17 cellular contexts compared by ENCODE assay signal in the genomic region with DNA sequence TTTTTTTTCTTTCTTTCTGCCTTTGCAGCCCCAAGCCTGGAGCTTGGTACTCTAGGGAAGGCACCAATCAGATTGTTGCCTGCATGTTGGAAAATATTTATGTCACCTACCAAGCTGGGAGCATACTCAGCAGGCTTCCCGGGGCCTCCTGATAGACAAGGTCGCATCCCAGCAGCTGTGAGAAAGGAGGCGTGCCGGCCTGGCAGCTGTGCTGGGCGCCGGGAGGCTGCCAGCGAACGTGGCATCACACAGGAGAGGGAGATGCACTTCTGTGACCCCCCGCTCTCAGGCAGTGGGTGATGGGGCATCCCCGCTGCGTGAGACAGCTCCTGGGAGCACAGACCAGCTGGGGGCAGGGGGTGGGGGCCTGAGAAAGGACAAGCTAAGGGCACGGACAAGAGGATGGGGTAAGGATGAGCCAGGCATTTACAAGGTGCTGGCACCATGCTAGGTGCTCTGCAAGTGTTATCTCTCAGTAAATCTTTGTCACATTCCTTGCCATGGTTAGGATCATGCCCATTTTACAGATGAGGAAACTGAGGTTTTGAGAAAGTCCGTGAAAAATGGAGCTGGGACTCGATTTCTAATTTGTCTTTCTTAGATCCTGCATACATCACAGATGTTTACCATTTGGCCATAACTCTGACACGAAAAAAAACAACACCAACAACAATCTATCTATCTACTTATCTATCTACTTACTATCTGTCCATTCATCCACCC.
A peak's percentile ranks its signal among the peaks of the same experiment; 100 is the strongest.
DNase-seq lines count a peak whose midpoint lies in the region; ATAC-seq lines count a peak whose summit lies in the region.
"Had no signal": no experiment of that assay in that cellular context is flagged by ENCODE, and none has a peak within 500 bp of the region (broad histone marks: within the 10 kb centered on the region; RNA-seq: fewer than 3 reads in every experiment).

No MANE protein-coding gene starts in this region.

- no peaks in the 10 kb centered on the region for H3K79me2 ChIP-seq in mesendoderm (ENCODE audit: control insufficient read depth, insufficient read depth, low read length)

- no peak overlapping the region for H2AFZ ChIP-seq in mesenchymal stem cell (ENCODE audit: low read depth, low read length)

- peak overlapping the region; percentile 48 for H4K91ac ChIP-seq in mesenchymal stem cell (ENCODE audit: low read length)

- H3K14ac ChIP-seq in mesenchymal stem cell (ENCODE audit: low read length in 2 of 2) = no peak overlapping the region

- no peak overlapping the region for H3K4me3 ChIP-seq in mesenchymal stem cell (ENCODE audit: insufficient read depth in 1 of 2, low read depth in 1 of 2, low read length in 2 of 2)
- H3K4me3 ChIP-seq in mesendoderm (ENCODE audit: low read length) = no peak overlapping the region
- H3K4me3 ChIP-seq: HAP-1, SK-N-MC had no signal

- no peak for ATAC-seq in GM18498 (IDR thresholded peaks at IDR 0.05; ENCODE audit: unreplicated experiment)
- ATAC-seq in HG02763 (IDR thresholded peaks at IDR 0.05; ENCODE audit: unreplicated experiment) = no peak
- ATAC-seq: HepG2 had no signal

- WGBS in mesenchymal stem cell = 83% methylated on average over 15 of the region's 15 CpGs
- WGBS in mesendoderm (ENCODE audit: extremely low coverage, insufficient coverage, low lambda C conversion rate) = 100% methylated on average over 1 of the region's 15 CpGs

- H2BK15ac ChIP-seq in mesenchymal stem cell (ENCODE audit: low read depth, poor library complexity, severe bottlenecking) (peak overlapping the region; percentile 3), mesendoderm (replicated peaks; ENCODE audit: low read depth) (no peak overlapping the region)

- no peak overlapping the region for H3K4me2 ChIP-seq in mesenchymal stem cell (ENCODE audit: low read length, poor library complexity, severe bottlenecking)
- no peak overlapping the region for H3K4me2 ChIP-seq in mesendoderm (ENCODE audit: low read length)
- H3K4me2 ChIP-seq: KMS-11 had no signal

- peak overlapping the region; percentile 50 for H3K27ac ChIP-seq in angular gyrus (ENCODE audit: low read depth, low read length)
- H3K27ac ChIP-seq in mesenchymal stem cell (ENCODE audit: low read length, poor library complexity, severe bottlenecking) = no peak overlapping the region
- peak overlapping the region; percentile 48 for H3K27ac ChIP-seq in temporal lobe (ENCODE audit: low read depth, low read length)
- H3K27ac ChIP-seq in mesendoderm (ENCODE audit: low read depth, low read length) = no peak overlapping the region
- H3K27ac ChIP-seq: KMS-11, SK-N-MC had no signal

- H3K9me3 ChIP-seq in mesenchymal stem cell (ENCODE audit: control insufficient read depth, low read length) = peaks cover 16% of the 10 kb centered on the region
- H3K9me3 ChIP-seq: HAP-1 had no signal

- H4K5ac ChIP-seq in mesendoderm (ENCODE audit: low read length) = no peak overlapping the region

- no peaks in the 10 kb centered on the region for H3K79me1 ChIP-seq in mesenchymal stem cell (replicated peaks; ENCODE audit: low read length, poor library complexity, severe bottlenecking)
- no peaks in the 10 kb centered on the region for H3K79me1 ChIP-seq in mesendoderm (ENCODE audit: low read length)

- H2BK5ac ChIP-seq in mesenchymal stem cell (ENCODE audit: low read depth, low read length, poor library complexity, severe bottlenecking) (no peak overlapping the region), mesendoderm (ENCODE audit: low read length) (no peak overlapping the region)

- H3K4me1 ChIP-seq in mesenchymal stem cell (ENCODE audit: control insufficient read depth, insufficient read depth, low read depth, low read length) = peaks cover 4% of the 10 kb centered on the region
- no peaks in the 10 kb centered on the region for H3K4me1 ChIP-seq in mesendoderm (ENCODE audit: control insufficient read depth, low read depth, low read length)
- H3K4me1 ChIP-seq: HAP-1 had no signal

- H3K4ac ChIP-seq in mesenchymal stem cell (ENCODE audit: low read depth in 1 of 2, low read length in 2 of 2) = no peak overlapping the region
- H3K4ac ChIP-seq in mesendoderm (ENCODE audit: low read depth, low read length) = no peak overlapping the region

- H3K36me3 ChIP-seq in mesenchymal stem cell (ENCODE audit: control insufficient read depth in 1 of 2, insufficient read depth in 2 of 2, low read depth in 1 of 2, low read length in 2 of 2) = no peaks in the 10 kb centered on the region
- no peaks in the 10 kb centered on the region for H3K36me3 ChIP-seq in mesendoderm (ENCODE audit: control insufficient read depth, insufficient read depth, low read length)
- H3K36me3 ChIP-seq: HAP-1 had no signal

- H2BK12ac ChIP-seq in mesenchymal stem cell (ENCODE audit: low read length in 2 of 2) = no peak overlapping the region

- H3K27me3 ChIP-seq in mesenchymal stem cell (ENCODE audit: control insufficient read depth in 1 of 2, insufficient read depth in 1 of 2, low read length in 2 of 2) (peaks cover 21 to 82% of the 10 kb centered on the region in 2 experiments), mesendoderm (ENCODE audit: insufficient read depth, low read length, poor library complexity) (no peaks in the 10 kb centered on the region)

- H3K23ac ChIP-seq in mesenchymal stem cell (ENCODE audit: low read length in 2 of 2) = no peak overlapping the region
- H3K23ac ChIP-seq in mesendoderm (ENCODE audit: low read length) = no peak overlapping the region

- H4K8ac ChIP-seq in mesenchymal stem cell (ENCODE audit: low read length) (no peak overlapping the region), mesendoderm (ENCODE audit: low read depth, low read length) (no peak overlapping the region)

- no peak overlapping the region for H3K56ac ChIP-seq in mesendoderm (ENCODE audit: low read length)

- H2BK120ac ChIP-seq in mesenchymal stem cell (ENCODE audit: low read depth, low read length) = no peak overlapping the region
- no peak overlapping the region for H2BK120ac ChIP-seq in mesendoderm (ENCODE audit: low read depth, low read length)

- H3K9ac ChIP-seq in mesenchymal stem cell (ENCODE audit: low read length) = no peak overlapping the region
- no peak overlapping the region for H3K9ac ChIP-seq in mesendoderm (ENCODE audit: low read length)
- H3K9ac ChIP-seq: KMS-11 had no signal

- DNase-seq in NCI-H1694 treated with DMSO at 0.1 percent for 48 hours (lab: John Stamatoyannopoulos, UW) = peak; percentile 86
- DNase-seq in mesenchymal stem cell = no peak
- no peak for DNase-seq in mesendoderm
- DNase-seq: ACHN, AML-193, EL, NCI-H1092, NCI-H2107, NCI-H446 treated with DMSO at 0.1 percent for 48 hours had no signal

- H2AK5ac ChIP-seq in mesenchymal stem cell (ENCODE audit: low read length, severe bottlenecking) (no peak overlapping the region), mesendoderm (ENCODE audit: low read length) (no peak overlapping the region)

- H3K18ac ChIP-seq in mesenchymal stem cell (ENCODE audit: low read depth in 1 of 2, low read length in 2 of 2) = no peak overlapping the region
- H3K18ac ChIP-seq in mesendoderm (ENCODE audit: low read length) = no peak overlapping the region

Comparison
In these comparisons a context has a peak if more than half of its experiments do, and no peak if none do; other contexts are left out.
1. H3K27ac ChIP-seq: peak in angular gyrus (single experiment) and temporal lobe (single experiment); none in mesenchymal stem cell (single experiment) and mesendoderm (single experiment).